1 cellular context compared by ENCODE assay signal in the genomic region with DNA sequence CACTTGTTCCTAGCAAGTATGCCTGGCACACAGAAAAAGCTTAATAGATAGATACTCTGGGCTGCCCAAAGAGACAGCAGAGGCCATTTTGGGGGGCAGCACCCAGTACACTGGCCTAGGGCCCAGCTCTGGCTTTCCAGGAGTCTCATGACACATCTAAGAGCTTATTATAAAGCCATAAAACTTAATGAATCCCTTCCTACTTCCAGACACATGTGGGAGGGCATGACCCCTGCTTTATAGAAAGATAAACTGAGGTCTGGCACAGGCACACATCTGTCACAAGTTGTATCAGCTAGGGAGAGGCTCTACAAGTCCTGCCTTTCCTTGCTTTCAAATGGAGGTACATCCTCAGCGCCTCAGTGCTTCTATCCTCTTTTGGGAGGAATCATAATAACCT.
TF ChIP-seq lines count a peak whose summit lies in the region.

No MANE protein-coding gene starts in this region.

TF ChIP-seq in WTC11, 78 proteins besides CTCF, POLR2A, EP300 and RAD21 (continued from another document):
- TF ChIP-seq USF1 (CRISPR knock-in tag; IDR thresholded peaks at IDR 0.05) (no peak), GTF2I (CRISPR knock-in tag; conservative IDR thresholded peaks at IDR 0.05) (no peak), RELA (CRISPR knock-in tag; IDR thresholded peaks at IDR 0.05; ENCODE audit: borderline replicate concordance) (no peak), ZNF232 (CRISPR knock-in tag; IDR thresholded peaks at IDR 0.05) (no peak), NFATC4 (CRISPR knock-in tag; IDR thresholded peaks at IDR 0.05) (no peak), ERG (CRISPR knock-in tag; IDR thresholded peaks at IDR 0.05) (no peak), TEAD1 (CRISPR knock-in tag; IDR thresholded peaks at IDR 0.05) (no peak), ESRRA (CRISPR knock-in tag; IDR thresholded peaks at IDR 0.05; ENCODE audit: borderline replicate concordance) (no peak)
